Comparison of ENCODE assay signal across 15 cellular contexts in the genomic region with DNA sequence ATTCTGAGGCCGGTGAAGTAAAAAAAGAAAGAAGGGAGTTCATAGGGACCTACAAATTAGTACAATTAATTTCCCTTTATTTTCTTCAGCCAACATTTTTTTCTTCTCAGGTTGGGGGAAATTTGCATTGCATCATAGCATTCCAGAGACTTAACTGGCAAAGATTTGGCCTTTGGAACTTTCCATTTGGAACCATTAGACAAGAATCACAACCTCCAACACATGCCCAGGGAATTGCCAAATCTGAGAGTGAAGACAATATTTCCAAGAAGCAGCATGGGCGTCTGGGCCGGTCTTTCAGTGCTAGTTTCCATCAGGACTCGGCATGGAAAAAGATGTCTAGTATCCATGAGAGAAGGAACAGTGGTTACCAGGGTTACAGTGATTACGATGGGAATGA. TPM values are rescaled to one million over a fixed set of nuclear protein-coding genes. Genes with fewer than 3 reads are reported as not detected.
A peak's percentile ranks its signal among the peaks of the same experiment; 100 is the strongest.
DNase-seq lines count a peak whose midpoint lies in the region; ATAC-seq and TF ChIP-seq lines count a peak whose summit lies in the region.
"Had no signal": no experiment of that assay in that cellular context is flagged by ENCODE, and none has a peak within 500 bp of the region (broad histone marks: within the 10 kb centered on the region; RNA-seq: fewer than 3 reads in every experiment).

No MANE protein-coding gene starts in this region.

- H3K4me3 ChIP-seq in fibroblast of the aortic adventitia (ENCODE audit: low read depth, low read length): no peak overlapping the region
- H3K4me3 ChIP-seq: GM23338, MG63, PC-9, SK-N-MC had no signal

- peak; percentile 28 for DNase-seq in GM03348 (ENCODE audit: low spot score)
- DNase-seq in amniotic epithelial cell (ENCODE audit: low read depth): peak; percentile 72
- peak; percentile 67 for DNase-seq in fibroblast of the aortic adventitia (ENCODE audit: low read depth)
- peak; percentile 63 for DNase-seq in renal cortical epithelial cell (ENCODE audit: low read depth)
- no peak for DNase-seq in effector CD8-positive, alpha-beta T cell (lab: John Stamatoyannopoulos, UW)
- DNase-seq: COR-L47, MG63, NCI-H1105, NCI-H187, NCI-H774, PC-9 had no signal

- no peak for TF ChIP-seq CTCF in fibroblast of the aortic adventitia (IDR thresholded peaks at IDR 0.05; ENCODE audit: insufficient read depth, low read length)

- ATAC-seq in GM21423 (IDR thresholded peaks at IDR 0.05; ENCODE audit: unreplicated experiment) (no peak), GM21526 (IDR thresholded peaks at IDR 0.05; ENCODE audit: low FRiP score, unreplicated experiment) (no peak)
- ATAC-seq: GM23338 had no signal

RNA-seq across cellular contexts. Expression of gene ERCC5, which starts 6.4 kb away (rescaled TPM):
- total RNA-seq in fibroblast of the aortic adventitia (ENCODE audit: low replicate concordance): 54.4 and 98.0 TPM in 2 replicates
- total RNA-seq in renal cortical epithelial cell: 78.0 TPM in 2 replicates

RNA-seq across cellular contexts. Expression of gene BIVM, which starts 40.5 kb away (rescaled TPM):
- total RNA-seq in fibroblast of the aortic adventitia (ENCODE audit: low replicate concordance): 31.5 and 44.2 TPM in 2 replicates
- total RNA-seq in renal cortical epithelial cell: 13.2 and 56.8 TPM in 2 replicates

RNA-seq across cellular contexts. Expression of gene POGLUT2, which starts 40.7 kb away (rescaled TPM):
- total RNA-seq in fibroblast of the aortic adventitia (ENCODE audit: low replicate concordance): 9.6 and 17.8 TPM in 2 replicates
- 15.3 and 50.2 TPM in 2 replicates for total RNA-seq in renal cortical epithelial cell
